8 cellular contexts compared by ENCODE assay signal in genomic region chr1:242523282-242523967, GRCh38.
A peak's percentile ranks its signal among the peaks of the same experiment; 100 is the strongest.
DNase-seq lines count a peak whose midpoint lies in the region; ATAC-seq and TF ChIP-seq lines count a peak whose summit lies in the region.

No MANE protein-coding gene starts in this region.

- peak; percentile 57 for ATAC-seq in memory B cell (ENCODE audit: low read depth)

- in situ Hi-C loops in astrocyte of the spinal cord (cut with HindIII; ENCODE audit: low sequenced_read_pairs), result no loop called here

- H3K9me3 ChIP-seq in tibial artery, result no peaks in the 10 kb centered on the region

- no peak for DNase-seq in activated T-cell treated with anti-CD3 and anti-CD28 coated beads, Interleukin-2, amount 50 U/mL, for 24 hours
- no peak for DNase-seq in activated T-cell treated with anti-CD3 and anti-CD28 coated beads, Interleukin-2, amount 50 U/mL, for 1 hour
- DNase-seq in astrocyte of the spinal cord (ENCODE audit: low read depth, low spot score) (no peak), memory B cell (ENCODE audit: low spot score in 2 of 2) (peak in 1 of 2 donors; percentile 5), tibial artery (no peak), HuH-7.5 (ENCODE audit: low spot score) (no peak)
- DNase-seq in effector CD4-positive, alpha-beta T cell, result no peak
- no peak for DNase-seq in stimulated activated naive CD4-positive, alpha-beta T cell treated with Interleukin-2 at 50 U/mL for 16 hours (lab: John Stamatoyannopoulos, UW)

- H3K27me3 Mint-ChIP-seq in activated T-cell treated with anti-CD3 and anti-CD28 coated beads, Interleukin-2, amount 50 U/mL, for 24 hours, result peaks cover 74% of the 10 kb centered on the region
- peaks cover 15% of the 10 kb centered on the region for H3K27me3 Mint-ChIP-seq in memory B cell

- intact Hi-C loops in tibial artery (cut with DNase I; ENCODE audit: low total_unique reads), result no loop called here

- peak overlapping the region; percentile 58 to 61 for H3K27ac ChIP-seq in tibial artery

- H3K27ac Mint-ChIP-seq in activated T-cell treated with anti-CD3 and anti-CD28 coated beads, Interleukin-2, amount 50 U/mL, for 24 hours, result no peak overlapping the region
- no peak overlapping the region for H3K27ac Mint-ChIP-seq in memory B cell

- TF ChIP-seq CTCF in astrocyte of the spinal cord (IDR thresholded peaks at IDR 0.05; ENCODE audit: low read depth, low read length) (no peak), tibial artery (IDR thresholded peaks at IDR 0.05) (no peak)

- H3K4me1 ChIP-seq in tibial artery, result peaks cover 0 to 23% (median 9%) of the 10 kb centered on the region in 4 donors

- no peaks in the 10 kb centered on the region for H3K36me3 ChIP-seq in tibial artery

- peak overlapping the region; percentile 31 for H3K4me3 ChIP-seq in astrocyte of the spinal cord (ENCODE audit: low read depth, low read length)
- H3K4me3 ChIP-seq in tibial artery, result peak overlapping the region; percentile 66 to 79

- H3K9me3 Mint-ChIP-seq in activated T-cell treated with anti-CD3 and anti-CD28 coated beads, Interleukin-2, amount 50 U/mL, for 24 hours, result no peaks in the 10 kb centered on the region
- no peaks in the 10 kb centered on the region for H3K9me3 Mint-ChIP-seq in memory B cell

- no peaks in the 10 kb centered on the region for H3K36me3 Mint-ChIP-seq in activated T-cell treated with anti-CD3 and anti-CD28 coated beads, Interleukin-2, amount 50 U/mL, for 24 hours (ENCODE audit: low read depth)
- no peaks in the 10 kb centered on the region for H3K36me3 Mint-ChIP-seq in memory B cell

- H3K4me3 Mint-ChIP-seq in activated T-cell treated with anti-CD3 and anti-CD28 coated beads, Interleukin-2, amount 50 U/mL, for 24 hours, result peak overlapping the region; percentile 43
- peak overlapping the region; percentile 75 for H3K4me3 Mint-ChIP-seq in memory B cell

- H3K4me1 Mint-ChIP-seq in activated T-cell treated with anti-CD3 and anti-CD28 coated beads, Interleukin-2, amount 50 U/mL, for 24 hours (ENCODE audit: low read depth), result peaks cover 11% of the 10 kb centered on the region
- peaks cover 17% of the 10 kb centered on the region for H3K4me1 Mint-ChIP-seq in memory B cell

- no peaks in the 10 kb centered on the region for H3K27me3 ChIP-seq in tibial artery
